8 cellular contexts compared by ENCODE assay signal in genomic region chr12:6788972-6789905, GRCh38. TPM values are rescaled to one million over a fixed set of nuclear protein-coding genes. Genes with fewer than 3 reads are reported as not detected.
DNase-seq lines count a peak whose midpoint lies in the region; ATAC-seq, FAIRE-seq and TF ChIP-seq lines count a peak whose summit lies in the region.

Gene CD4, plus strand, starts transcription at chr12:6789528. Its CDS starts 10,611 bp downstream, at chr12:6800139.

- TF ChIP-seq POLR2A in K562 (conservative IDR thresholded peaks at IDR 0.05) (no peak), tibial nerve (IDR thresholded peaks at IDR 0.05) (peak in 1 of 2 donors; percentile 33)

- no peak within 1 kb of the TSS for H3K4me2 ChIP-seq in K562 (ENCODE audit: insufficient read depth, low read length)

- H3K9me1 ChIP-seq in K562 (ENCODE audit: control insufficient read depth, insufficient read depth, low read length) = no peaks in the 10 kb centered on the region

- TF ChIP-seq CTCF in K562 (IDR thresholded peaks at IDR 0.05 in 2 of 3, conservative IDR thresholded peaks at IDR 0.05 in 1 of 3; ENCODE audit: insufficient read depth in 2 of 3, low read depth in 1 of 3, low read length in 3 of 3) = no peak
- TF ChIP-seq CTCF in tibial nerve (IDR thresholded peaks at IDR 0.05) = no peak

- H3K4me1 ChIP-seq in K562 (replicated peaks in 1 of 2; ENCODE audit: control insufficient read depth in 2 of 2, insufficient read depth in 2 of 2, low read length in 2 of 2) (peaks cover 4 to 11% of the 10 kb centered on the region in 2 experiments; a peak in 3 of 5 replicates), muscle layer of duodenum (ENCODE audit: control insufficient read depth in 1 of 2, insufficient read depth in 2 of 2, low read length in 2 of 2) (peaks cover 0 to 10% of the 10 kb centered on the region in 2 donors), tibial nerve (no peaks in the 10 kb centered on the region)

- WGBS in K562 (ENCODE audit: insufficient coverage, low coverage, missing lambda C conversion rate) = 38% methylated on average over 11 of the region's 18 CpGs
- 52 to 62% methylated on average over 18 of the region's 18 CpGs for WGBS in tibial nerve, 2 donors

- H3K27ac ChIP-seq in K562 (ENCODE audit: extremely low read depth, low read depth, low read length) = no peak within 1 kb of the TSS
- H3K27ac ChIP-seq in muscle layer of duodenum (ENCODE audit: low read length) = peak within 1 kb of the TSS; percentile 23
- H3K27ac ChIP-seq in tibial nerve = peak within 1 kb of the TSS in 3 of 4 donors; percentile 28 to 68 (median 59)

- H3K4me3 ChIP-seq in K562 (no peak within 1 kb of the TSS), muscle layer of duodenum (ENCODE audit: low read depth in 1 of 2, low read length in 2 of 2) (peak within 1 kb of the TSS; percentile 2 to 13), tibial nerve (peak within 1 kb of the TSS in 2 of 4 donors; percentile 34 to 42)

- in situ Hi-C loops in K562 (cut with MboI) = no loop called here

- CTCF ChIA-PET in K562 (lab: Yijun Ruan, JAX; ENCODE audit: low intra/inter-chr PET ratio) = no interaction called here

- H3K79me2 ChIP-seq in K562 (ENCODE audit: control insufficient read depth, insufficient read depth, low read length) = no peaks in the 10 kb centered on the region

- H3K36me3 ChIP-seq in K562 (ENCODE audit: control insufficient read depth, insufficient read depth, low read length) = no peaks in the 10 kb centered on the region
- no peaks in the 10 kb centered on the region for H3K36me3 ChIP-seq in muscle layer of duodenum (ENCODE audit: control insufficient read depth in 1 of 2, insufficient read depth in 2 of 2, low read length in 2 of 2)
- no peaks in the 10 kb centered on the region for H3K36me3 ChIP-seq in tibial nerve

- H3K27me3 ChIP-seq in K562 (ENCODE audit: control insufficient read depth in 2 of 2, insufficient read depth in 2 of 2, low read length in 2 of 2) (no peaks in the 10 kb centered on the region), muscle layer of duodenum (ENCODE audit: low read depth, low read length) (no peaks in the 10 kb centered on the region), tibial nerve (no peaks in the 10 kb centered on the region)

- no peak for TF ChIP-seq EP300 in K562 (IDR thresholded peaks at IDR 0.05; ENCODE audit: low read length)
- TF ChIP-seq EP300 in tibial nerve (IDR thresholded peaks at IDR 0.05) = peak in 1 of 2 donors; percentile 45

- no TSS peak for BruUV-seq in K562 (replicated peaks; lab: Mats Ljungman, UMichigan)

- TF ChIP-seq RAD21 in K562 (CRISPR knock-in tag; conservative IDR thresholded peaks at IDR 0.05 in 1 of 2, IDR thresholded peaks at IDR 0.05 in 1 of 2) = no peak

- FAIRE-seq in K562 (lab: Jason Lieb, UNC) = no peak

- POLR2A ChIA-PET in K562 (lab: Yijun Ruan, JAX) = no interaction called here

- peak within 1 kb of the TSS; percentile 74 for H2AFZ ChIP-seq in K562 (ENCODE audit: low read depth, low read length)

- no peaks in the 10 kb centered on the region for H4K20me1 ChIP-seq in K562 (replicated peaks; ENCODE audit: control insufficient read depth, insufficient read depth, low read length)

- no peak for ATAC-seq in K562
- no peak for ATAC-seq in HG03045 (IDR thresholded peaks at IDR 0.05; ENCODE audit: unreplicated experiment)
- no peak for ATAC-seq in HG02763 (IDR thresholded peaks at IDR 0.05; ENCODE audit: unreplicated experiment)

- peak within 1 kb of the TSS in 1 of 2 experiments; percentile 68; a peak in 2 of 4 replicates for H3K9ac ChIP-seq in K562 (ENCODE audit: insufficient read depth in 1 of 2, low read depth in 2 of 2, low read length in 2 of 2)

- DNase-seq in K562 (ENCODE audit: extremely low read depth in 1 of 4, low spot score in 3 of 4) = no peak
- DNase-seq in tibial nerve (ENCODE audit: low spot score in 2 of 2) = no peak
- no peak for DNase-seq in EL
- no peak for DNase-seq in SIG-M5 treated with dmso at 0.1 percent for 504 hours (lab: John Stamatoyannopoulos, UW; ENCODE audit: unreplicated experiment)

- H3K9me3 ChIP-seq in K562 (replicated peaks; ENCODE audit: control insufficient read depth, insufficient read depth, low read depth, low read length) (no peaks in the 10 kb centered on the region), muscle layer of duodenum (ENCODE audit: control insufficient read depth in 1 of 2, low read length in 2 of 2) (no peaks in the 10 kb centered on the region), tibial nerve (no peaks in the 10 kb centered on the region)

- intact Hi-C loops in T-helper 1 cell treated with Interleukin-12 subunit alpha and Interleukin-12 subunit beta and Interleukin-4 antibody, amounts not matched to agents 30 ng/mL and 1 ng/mL, for 36 hours (cut with micrococcal nuclease) = loop anchor here (1.0 kb wide), 5 partner anchors 9 to 295 kb away; partner anchors contain the start of genes MLF2, NCAPD2 and USP5
- intact Hi-C loops in K562 (cut with micrococcal nuclease) = no loop called here

TF ChIP-seq in K562, 482 proteins besides CTCF, POLR2A, EP300 and RAD21 (continues in another document):
- no peak for TF ChIP-seq PTTG1 (tag; IDR thresholded peaks at IDR 0.05; ENCODE audit: low read depth)
- no peak for TF ChIP-seq AFF4 (CRISPR knock-in tag; IDR thresholded peaks at IDR 0.05)
- no peak for TF ChIP-seq ZNF175 (CRISPR knock-in tag; IDR thresholded peaks at IDR 0.05; ENCODE audit: low read depth)
- no peak for TF ChIP-seq EWSR1 (IDR thresholded peaks at IDR 0.05; ENCODE audit: borderline replicate concordance, low read depth, partially characterized antibody)
- TF ChIP-seq ZNF280A (IDR thresholded peaks at IDR 0.05; ENCODE audit: low read depth, partially characterized antibody) = no peak

RNA-seq across cellular contexts. Expression of gene CD4, which starts in this region (rescaled TPM):
- total RNA-seq in T-helper 1 cell treated with Interleukin-12 subunit alpha and Interleukin-12 subunit beta and Interleukin-4 antibody, amounts not matched to agents 30 ng/mL and 1 ng/mL, for 36 hours = 274 and 279 TPM in 2 replicates
- not detected in 2 replicates for total RNA-seq in K562 (2011; cell fraction: chromatin; rRNA removed; ENCODE audit: low replicate concordance)
- not detected in 2 replicates for total RNA-seq in K562 (2011; cell fraction: nucleolus; rRNA removed)
- total RNA-seq in K562 (2011; cell fraction: nucleoplasm; rRNA removed) = not detected in 2 replicates
- not detected in 2 replicates for total RNA-seq in K562 (2014; rRNA removed)
- total RNA-seq in K562 (2014; rRNA removed; fragmentation: Illumina TruSeq; extraction: Trizol) = not detected in 2 replicates
- 0.07 and 0.08 TPM in 2 replicates for total RNA-seq in K562 (2015; rRNA removed; fragmentation: Illumina TruSeq; extraction: Trizol)
- total RNA-seq in K562 (2021) = 0.27 and 0.31 TPM in 2 replicates
- polyA plus RNA-seq in K562 (2011; rRNA removed) = 0.04 TPM in 1 of 2 replicates, not detected in the other
- 0.01 TPM in 1 of 2 replicates, not detected in the other for polyA plus RNA-seq in K562 (2011; cell fraction: cytosol; rRNA removed)
- 0.06 TPM in 1 of 2 replicates, not detected in the other for polyA plus RNA-seq in K562 (2011; cell fraction: nucleus; rRNA removed)
- 0.22 and 0.29 TPM in 2 replicates for polyA plus RNA-seq in K562 (2012)
- polyA plus RNA-seq in K562 (2014; fragmentation: Illumina TruSeq; extraction: Trizol) = 0.06 and 0.10 TPM in 2 replicates
- under 1 TPM in 1 of 2 experiments, not detected in 1; 0.06 TPM for polyA plus RNA-seq in K562 (2014; fragmentation: Nextera tagmentation; extraction: Ambion mirVana)
- 0.11 TPM in 1 of 2 replicates, not detected in the other for polyA plus RNA-seq in K562 (2014; rRNA removed)
- not detected in 2 replicates for polyA minus RNA-seq in K562 (2011; rRNA and poly(A)+ RNA removed)
- polyA minus RNA-seq in K562 (2011; cell fraction: cytosol; rRNA and poly(A)+ RNA removed) = not detected in 2 replicates
- polyA minus RNA-seq in K562 (2011; cell fraction: nucleus; rRNA and poly(A)+ RNA removed) = not detected in 2 replicates
- 10 to 100 TPM in 1 of 4 donors, 1 to 10 TPM in 3; 7.5 to 12.6 (median 8.9) TPM for total RNA-seq in tibial nerve

Comparison
In these comparisons a context has a peak if more than half of its experiments do, and no peak if none do; other contexts are left out.
1. RNA of gene CD4 (total RNA-seq): 274 to 279 TPM in T-helper 1 cell treated with Interleukin-12 subunit alpha and Interleukin-12 subunit beta and Interleukin-4 antibody, amounts not matched to agents 30 ng/mL and 1 ng/mL, for 36 hours; 7.5 to 12.6 TPM in tibial nerve and 0.07 to 0.31 TPM in K562; every median in the first group is over 10 times any median in the second.